ENCODE assay signal across 17 cellular contexts in the genomic region with DNA sequence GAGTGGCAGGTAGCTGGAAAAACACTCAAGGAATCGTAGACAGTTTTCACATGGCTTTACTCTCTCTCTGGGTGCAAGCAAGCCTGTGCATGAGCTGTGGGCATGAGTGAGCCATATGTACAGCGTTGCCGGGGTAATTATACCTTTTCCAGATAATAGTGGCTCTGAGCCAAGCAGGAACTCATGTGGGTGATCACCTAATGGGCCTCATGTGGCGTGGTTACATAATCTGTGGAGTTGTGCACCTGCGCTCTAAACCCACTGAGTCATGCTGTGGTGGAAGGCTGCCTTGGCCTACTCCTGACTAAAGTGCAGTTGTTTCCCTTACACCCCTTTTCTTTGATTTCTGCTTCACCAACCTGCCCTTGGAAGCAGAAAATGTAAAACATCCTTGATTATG.
"Had no signal": no experiment of that assay in that cellular context is flagged by ENCODE, and none has a peak within 500 bp of the region (broad histone marks: within the 10 kb centered on the region; RNA-seq: fewer than 3 reads in every experiment).

No MANE protein-coding gene starts in this region.

- DNase-seq: activated CD4-positive, alpha-beta memory T cell treated with anti-CD3 and anti-CD28 coated beads for 36 hours; activated CD4-positive, CD25-positive, alpha-beta regulatory T cell treated with anti-CD3 and anti-CD28 coated beads, Interleukin-2, amount 50 U/mL, for 72 hours; activated CD8-positive, alpha-beta memory T cell treated with anti-CD3 and anti-CD28 coated beads, Interleukin-2, amount 50 U/mL, for 4 hours; activated gamma-delta T cell treated with Interleukin-2 at 50 U/mL for 16 hours; activated naive CD8-positive, alpha-beta T cell treated with anti-CD3 and anti-CD28 coated beads, Interleukin-2, amount 10 ng/mL, durations not matched to agents 7 days and 5 days; activated T-cell treated with anti-CD3 and anti-CD28 coated beads, Interleukin-2, amount 50 U/mL, for 72 hours; anterior cingulate cortex; dorsolateral prefrontal cortex; esophagus squamous epithelium; foreskin fibroblast; head of caudate nucleus; left ventricle myocardium inferior; mesenchymal stem cell; stimulated activated CD4-positive, alpha-beta T cell treated with anti-CD3 and anti-CD28 coated beads, Interleukin-12 subunit alpha, Interleukin-12 subunit beta, amount 100 ng/mL, for 4 hours; stimulated activated CD4-positive, alpha-beta T cell treated with anti-CD3 and anti-CD28 coated beads, Interleukin-4, amount 100 ng/mL, for 1 hour; stimulated activated CD8-positive, alpha-beta memory T cell treated with anti-CD3 and anti-CD28 coated beads, Interleukin-4, amount 100 ng/mL, for 48 hours; upper lobe of right lung had no signal

- H3K27ac ChIP-seq: dorsolateral prefrontal cortex, left ventricle myocardium inferior, upper lobe of right lung had no signal
